ENCODE assay signal across 20 cellular contexts in the genomic region with DNA sequence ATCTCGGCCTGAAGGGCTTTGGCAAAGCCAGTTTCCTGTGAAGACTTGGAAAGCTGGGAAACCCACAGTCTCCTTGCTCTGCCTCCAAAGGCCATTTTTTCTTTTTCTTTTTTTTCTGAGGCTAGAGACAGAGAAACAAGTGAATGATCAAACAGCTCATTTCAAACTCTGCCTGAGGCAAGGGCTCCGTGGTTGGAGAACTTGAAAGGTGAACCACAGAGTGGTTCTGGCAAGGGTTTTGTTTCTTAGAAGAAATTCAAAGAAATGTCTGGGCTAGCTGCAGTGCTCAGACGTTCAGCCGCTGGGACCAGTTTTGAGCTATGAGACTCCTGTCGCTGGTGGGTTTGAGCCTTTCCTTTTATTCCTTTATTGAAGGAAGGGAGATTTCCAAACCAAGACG.
DNase-seq lines count a peak whose midpoint lies in the region; ATAC-seq and TF ChIP-seq lines count a peak whose summit lies in the region.
"Had no signal": no experiment of that assay in that cellular context is flagged by ENCODE, and none has a peak within 500 bp of the region (broad histone marks: within the 10 kb centered on the region; RNA-seq: fewer than 3 reads in every experiment).

No MANE protein-coding gene starts in this region.

- peak; percentile 27 for DNase-seq in activated naive CD4-positive, alpha-beta T cell treated with anti-CD3 and anti-CD28 coated beads, Interleukin-2, amount 10 ng/mL, durations not matched to agents 7 days and 5 days
- no peak for DNase-seq in activated naive CD4-positive, alpha-beta T cell (lab: John Stamatoyannopoulos, UW)
- DNase-seq in foreskin keratinocyte (peak in 1 of 2 donors; percentile 69), sciatic nerve (ENCODE audit: low spot score) (no peak), natural killer cell (no peak)
- no peak for DNase-seq in stimulated activated CD4-positive, alpha-beta T cell treated with anti-CD3 and anti-CD28 coated beads, Interleukin-2, amount 100 ng/mL, for 24 hours
- DNase-seq: ACHN, Calu3, cortex of kidney, esophagus squamous epithelium, left ventricle myocardium superior, NCI-H187, NCI-H524, retina, T-cell, testis had no signal

- peaks cover 41% of the 10 kb centered on the region for H3K27me3 Mint-ChIP-seq in activated naive CD4-positive, alpha-beta T cell treated with anti-CD3 and anti-CD28 coated beads, Interleukin-2, amount 10 ng/mL, durations not matched to agents 7 days and 5 days
- H3K27me3 Mint-ChIP-seq in natural killer cell (ENCODE audit: low read depth in 2 of 2) = peaks cover 0 to 8% of the 10 kb centered on the region in 2 donors

- H3K4me1 Mint-ChIP-seq in activated naive CD4-positive, alpha-beta T cell treated with anti-CD3 and anti-CD28 coated beads, Interleukin-2, amount 10 ng/mL, durations not matched to agents 7 days and 5 days = peaks cover 8% of the 10 kb centered on the region
- no peaks in the 10 kb centered on the region for H3K4me1 Mint-ChIP-seq in natural killer cell

- H3K4me1 ChIP-seq in foreskin keratinocyte = no peaks in the 10 kb centered on the region
- H3K4me1 ChIP-seq: testis had no signal

- no peak overlapping the region for H3K4me3 Mint-ChIP-seq in activated naive CD4-positive, alpha-beta T cell treated with anti-CD3 and anti-CD28 coated beads, Interleukin-2, amount 10 ng/mL, durations not matched to agents 7 days and 5 days
- no peak overlapping the region for H3K4me3 Mint-ChIP-seq in natural killer cell

- no peaks in the 10 kb centered on the region for H3K36me3 Mint-ChIP-seq in activated naive CD4-positive, alpha-beta T cell treated with anti-CD3 and anti-CD28 coated beads, Interleukin-2, amount 10 ng/mL, durations not matched to agents 7 days and 5 days
- no peaks in the 10 kb centered on the region for H3K36me3 Mint-ChIP-seq in natural killer cell
- H3K36me3 Mint-ChIP-seq: T-cell had no signal

- ATAC-seq in foreskin keratinocyte (peak; percentile 31), sciatic nerve (peak; percentile 11), natural killer cell (no peak), HG03354 (IDR thresholded peaks at IDR 0.05; ENCODE audit: poor library complexity, severe bottlenecking, unreplicated experiment) (no peak)
- ATAC-seq: left ventricle myocardium superior, Panc1 had no signal

- H3K27ac ChIP-seq in VCaP (peak overlapping the region; percentile 30; the same call in 1 of the 2 replicates), foreskin keratinocyte (no peak overlapping the region)
- H3K27ac ChIP-seq: esophagus squamous epithelium, HL-60, testis had no signal

- H3K27me3 ChIP-seq in foreskin keratinocyte = peaks cover 36% of the 10 kb centered on the region
- H3K27me3 ChIP-seq: testis had no signal

- TF ChIP-seq CTCF in VCaP (conservative IDR thresholded peaks at IDR 0.05) (no peak), foreskin keratinocyte (conservative IDR thresholded peaks at IDR 0.05) (no peak), natural killer cell (IDR thresholded peaks at IDR 0.05) (no peak)

- no peak overlapping the region for H3K27ac Mint-ChIP-seq in activated naive CD4-positive, alpha-beta T cell treated with anti-CD3 and anti-CD28 coated beads, Interleukin-2, amount 10 ng/mL, durations not matched to agents 7 days and 5 days
- H3K27ac Mint-ChIP-seq in natural killer cell = no peak overlapping the region
- H3K27ac Mint-ChIP-seq: T-cell had no signal

- intact Hi-C loops in sciatic nerve (cut with DNase I) = no loop called here
- intact Hi-C loops in natural killer cell (cut with micrococcal nuclease) = no loop called here

- CTCF ChIA-PET in activated naive CD4-positive, alpha-beta T cell treated with anti-CD3 and anti-CD28 coated beads, Interleukin-2, amount 10 ng/mL, durations not matched to agents 7 days and 5 days (lab: Charles Lee) = interaction anchor here (1.5 kb wide), 1 partner anchor 11 kb away, joined by 3 read pairs; no protein-coding TSS in a partner anchor

- no peaks in the 10 kb centered on the region for H3K9me3 Mint-ChIP-seq in activated naive CD4-positive, alpha-beta T cell treated with anti-CD3 and anti-CD28 coated beads, Interleukin-2, amount 10 ng/mL, durations not matched to agents 7 days and 5 days
- no peaks in the 10 kb centered on the region for H3K9me3 Mint-ChIP-seq in natural killer cell
- H3K9me3 Mint-ChIP-seq: T-cell had no signal

Comparison
In these comparisons a context has a peak if more than half of its experiments do, and no peak if none do; other contexts are left out.
1. ATAC-seq: peak in foreskin keratinocyte (single experiment) and sciatic nerve (single experiment); none in natural killer cell (0 of 3) and HG03354 (single experiment).